3 cellular contexts compared by ENCODE assay signal in the genomic region with DNA sequence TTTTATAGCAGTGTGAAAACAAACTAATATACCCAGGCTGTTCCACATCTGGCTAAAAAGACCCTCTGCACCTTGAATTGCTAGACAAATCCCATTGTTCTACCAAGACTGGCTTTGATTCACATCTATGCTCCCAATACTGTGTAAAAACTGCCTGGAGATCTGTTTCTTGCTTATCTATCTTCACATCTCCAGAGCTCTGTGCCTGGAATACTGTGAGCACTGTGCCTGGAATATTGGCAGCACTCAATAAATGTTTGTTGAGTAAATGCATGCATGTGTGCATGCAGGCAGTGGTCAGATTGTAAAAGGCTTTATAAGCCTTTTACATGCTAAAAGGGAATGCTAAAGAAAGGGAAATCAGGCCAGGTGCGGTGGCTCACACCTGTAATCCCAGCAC.
"Had no signal": no experiment of that assay in that cellular context is flagged by ENCODE, and none has a peak within 500 bp of the region (broad histone marks: within the 10 kb centered on the region; RNA-seq: fewer than 3 reads in every experiment).

No MANE protein-coding gene starts in this region.

- H3K4me3 ChIP-seq: GM12878 had no signal

- DNase-seq: GDM1, GF-D8 had no signal

- ATAC-seq: GM12878 had no signal
